In the genomic region with DNA sequence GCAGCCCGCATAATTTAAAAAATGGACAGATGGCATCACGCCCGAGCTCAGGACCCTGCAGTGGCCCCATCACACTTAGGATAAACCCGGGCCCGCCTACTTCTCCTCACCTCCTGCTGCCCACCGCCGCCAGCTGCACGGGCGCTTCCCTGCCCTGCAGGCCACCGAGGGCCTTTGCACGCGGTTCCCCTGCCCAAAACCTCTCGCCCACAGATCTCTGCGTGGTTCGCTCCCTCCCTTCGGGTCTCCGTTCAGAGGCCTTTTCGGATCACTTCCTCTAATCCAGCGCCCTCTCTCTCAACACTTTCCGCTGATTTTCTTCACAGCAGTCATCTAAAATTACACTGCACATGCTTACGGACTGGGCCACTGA, we compare ENCODE assay signal across 14 cellular contexts. TPM values are rescaled to one million over a fixed set of nuclear protein-coding genes. Genes with fewer than 3 reads are reported as not detected.
DNase-seq lines count a peak whose midpoint lies in the region; ATAC-seq and TF ChIP-seq lines count a peak whose summit lies in the region.
"Had no signal": no experiment of that assay in that cellular context is flagged by ENCODE, and none has a peak within 500 bp of the region (broad histone marks: within the 10 kb centered on the region; RNA-seq: fewer than 3 reads in every experiment).

No MANE protein-coding gene starts in this region.

- no peak overlapping the region for H3K4me3 Mint-ChIP-seq in T-helper 1 cell treated with Interleukin-12 subunit alpha and Interleukin-12 subunit beta and Interleukin-4 antibody, amounts not matched to agents 30 μg/mL and 1 μg/mL, for 36 hours
- peak overlapping the region; percentile 20 for H3K4me3 Mint-ChIP-seq in activated T-helper 17 cell treated with anti-CD3 and anti-CD28 coated beads, Interleukin-2, amount 50 U/mL, for 72 hours
- H3K4me3 Mint-ChIP-seq in natural killer cell treated with Interleukin-12 subunit alpha and Interleukin-12 subunit beta and Interleukin-15 and Interleukin-18, amount 100 ng/mL, for 72 hours: peak overlapping the region; percentile 50
- no peak overlapping the region for H3K4me3 Mint-ChIP-seq in osteocyte (ENCODE audit: unreplicated experiment)

- H3K36me3 ChIP-seq in HUES6 (ENCODE audit: control insufficient read depth, insufficient read depth, low read length): no peaks in the 10 kb centered on the region
- H3K36me3 ChIP-seq: colonic mucosa had no signal

- no peak for ATAC-seq in activated T-helper 17 cell treated with anti-CD3 and anti-CD28 coated beads, Interleukin-2, amount 50 U/mL, for 72 hours (replicated peaks)
- ATAC-seq in natural killer cell treated with Interleukin-12 subunit alpha and Interleukin-12 subunit beta and Interleukin-15 and Interleukin-18, amount 100 ng/mL, for 72 hours: no peak
- no peak for ATAC-seq in left ventricle myocardium superior
- no peak for ATAC-seq in GM21367 (IDR thresholded peaks at IDR 0.05; ENCODE audit: unreplicated experiment)

- H3K9ac ChIP-seq in HUES6 (ENCODE audit: low read length): no peak overlapping the region

- peak overlapping the region; percentile 0 for H3K27ac Mint-ChIP-seq in T-helper 1 cell treated with Interleukin-12 subunit alpha and Interleukin-12 subunit beta and Interleukin-4 antibody, amounts not matched to agents 30 μg/mL and 1 μg/mL, for 36 hours
- H3K27ac Mint-ChIP-seq in activated T-helper 17 cell treated with anti-CD3 and anti-CD28 coated beads, Interleukin-2, amount 50 U/mL, for 72 hours: no peak overlapping the region
- H3K27ac Mint-ChIP-seq in natural killer cell treated with Interleukin-12 subunit alpha and Interleukin-12 subunit beta and Interleukin-15 and Interleukin-18, amount 100 ng/mL, for 72 hours: no peak overlapping the region
- no peak overlapping the region for H3K27ac Mint-ChIP-seq in osteocyte (ENCODE audit: unreplicated experiment)

- DNase-seq in T-helper 1 cell: no peak
- DNase-seq in natural killer cell treated with Interleukin-12 subunit alpha and Interleukin-12 subunit beta and Interleukin-15 and Interleukin-18, amount 100 ng/mL, for 72 hours (ENCODE audit: low spot score): no peak
- no peak for DNase-seq in left ventricle myocardium superior
- no peak for DNase-seq in osteocyte (ENCODE audit: extremely low spot score, unreplicated experiment)
- DNase-seq: activated gamma-delta T cell, colonic mucosa had no signal

- no peak for TF ChIP-seq CTCF in osteocyte (IDR thresholded peaks at IDR 0.05)

- intact Hi-C loops in left ventricle myocardium superior (cut with micrococcal nuclease): no loop called here

- H3K4me1 ChIP-seq in HUES6 (ENCODE audit: control insufficient read depth, insufficient read depth, low read length): peaks cover 7% of the 10 kb centered on the region
- H3K4me1 ChIP-seq: colonic mucosa had no signal

- peaks cover 85% of the 10 kb centered on the region for H3K27me3 ChIP-seq in HUES6 (ENCODE audit: control insufficient read depth, insufficient read depth, low read length)

- no peaks in the 10 kb centered on the region for H3K36me3 Mint-ChIP-seq in T-helper 1 cell treated with Interleukin-12 subunit alpha and Interleukin-12 subunit beta and Interleukin-4 antibody, amounts not matched to agents 30 μg/mL and 1 μg/mL, for 36 hours (ENCODE audit: low read depth)
- peaks cover 11% of the 10 kb centered on the region for H3K36me3 Mint-ChIP-seq in activated T-helper 17 cell treated with anti-CD3 and anti-CD28 coated beads, Interleukin-2, amount 50 U/mL, for 72 hours (ENCODE audit: low read depth)
- peaks cover 8% of the 10 kb centered on the region for H3K36me3 Mint-ChIP-seq in natural killer cell treated with Interleukin-12 subunit alpha and Interleukin-12 subunit beta and Interleukin-15 and Interleukin-18, amount 100 ng/mL, for 72 hours
- H3K36me3 Mint-ChIP-seq in osteocyte (ENCODE audit: unreplicated experiment): peaks cover 4% of the 10 kb centered on the region

- no peaks in the 10 kb centered on the region for H3K9me3 Mint-ChIP-seq in T-helper 1 cell treated with Interleukin-12 subunit alpha and Interleukin-12 subunit beta and Interleukin-4 antibody, amounts not matched to agents 30 μg/mL and 1 μg/mL, for 36 hours
- H3K9me3 Mint-ChIP-seq in activated T-helper 17 cell treated with anti-CD3 and anti-CD28 coated beads, Interleukin-2, amount 50 U/mL, for 72 hours: no peaks in the 10 kb centered on the region
- H3K9me3 Mint-ChIP-seq in natural killer cell treated with Interleukin-12 subunit alpha and Interleukin-12 subunit beta and Interleukin-15 and Interleukin-18, amount 100 ng/mL, for 72 hours: no peaks in the 10 kb centered on the region
- no peaks in the 10 kb centered on the region for H3K9me3 Mint-ChIP-seq in osteocyte (ENCODE audit: unreplicated experiment)

- peaks cover 74% of the 10 kb centered on the region for H3K27me3 Mint-ChIP-seq in T-helper 1 cell treated with Interleukin-12 subunit alpha and Interleukin-12 subunit beta and Interleukin-4 antibody, amounts not matched to agents 30 μg/mL and 1 μg/mL, for 36 hours (ENCODE audit: low read depth)
- H3K27me3 Mint-ChIP-seq in activated T-helper 17 cell treated with anti-CD3 and anti-CD28 coated beads, Interleukin-2, amount 50 U/mL, for 72 hours: peaks cover 53% of the 10 kb centered on the region
- H3K27me3 Mint-ChIP-seq in natural killer cell treated with Interleukin-12 subunit alpha and Interleukin-12 subunit beta and Interleukin-15 and Interleukin-18, amount 100 ng/mL, for 72 hours: peaks cover 58 to 65% of the 10 kb centered on the region in 2 donors
- H3K27me3 Mint-ChIP-seq in osteocyte (ENCODE audit: unreplicated experiment): peaks cover 58% of the 10 kb centered on the region

- H3K4me3 ChIP-seq in HUES6 (ENCODE audit: low read depth, low read length): peak overlapping the region; percentile 56
- H3K4me3 ChIP-seq: colonic mucosa had no signal

- no peak overlapping the region for H3K27ac ChIP-seq in HUES6 (ENCODE audit: low read depth, low read length)
- H3K27ac ChIP-seq: colonic mucosa, skin epidermis had no signal

- H3K4me1 Mint-ChIP-seq in T-helper 1 cell treated with Interleukin-12 subunit alpha and Interleukin-12 subunit beta and Interleukin-4 antibody, amounts not matched to agents 30 μg/mL and 1 μg/mL, for 36 hours (ENCODE audit: low read depth): peaks cover 13% of the 10 kb centered on the region
- peaks cover 10% of the 10 kb centered on the region for H3K4me1 Mint-ChIP-seq in activated T-helper 17 cell treated with anti-CD3 and anti-CD28 coated beads, Interleukin-2, amount 50 U/mL, for 72 hours
- peaks cover 11 to 17% of the 10 kb centered on the region in 2 donors for H3K4me1 Mint-ChIP-seq in natural killer cell treated with Interleukin-12 subunit alpha and Interleukin-12 subunit beta and Interleukin-15 and Interleukin-18, amount 100 ng/mL, for 72 hours (ENCODE audit: low read depth in 2 of 2)
- peaks cover 10% of the 10 kb centered on the region for H3K4me1 Mint-ChIP-seq in osteocyte (ENCODE audit: unreplicated experiment)

- H3K9me3 ChIP-seq in HUES6 (ENCODE audit: control insufficient read depth, insufficient read depth, low read depth, low read length): no peaks in the 10 kb centered on the region
- H3K9me3 ChIP-seq: colonic mucosa had no signal

RNA-seq across cellular contexts. Expression of gene SHISA7, which starts 1.8 kb away (rescaled TPM):
- total RNA-seq in activated T-helper 17 cell treated with anti-CD3 and anti-CD28 coated beads, Interleukin-2, amount 50 U/mL, for 72 hours: under 1 TPM in 1 of 2 donors, not detected in 1; 0.11 TPM
- not detected for total RNA-seq in natural killer cell treated with Interleukin-12 subunit alpha and Interleukin-12 subunit beta and Interleukin-15 and Interleukin-18, amount 100 ng/mL, for 72 hours
- total RNA-seq in left ventricle myocardium superior (not detected), osteocyte (not detected in 2 replicates)
- total RNA-seq: colonic mucosa, HT1080, myocyte had no signal

RNA-seq across cellular contexts. Expression of gene ISOC2, which starts 20.1 kb away (rescaled TPM):
- total RNA-seq in activated T-helper 17 cell treated with anti-CD3 and anti-CD28 coated beads, Interleukin-2, amount 50 U/mL, for 72 hours: 10 to 100 TPM; 21.2 to 39.5 TPM
- 10 to 100 TPM; 25.6 to 45.1 TPM for total RNA-seq in natural killer cell treated with Interleukin-12 subunit alpha and Interleukin-12 subunit beta and Interleukin-15 and Interleukin-18, amount 100 ng/mL, for 72 hours
- total RNA-seq in left ventricle myocardium superior: 58.5 TPM
- total RNA-seq in osteocyte: 37.0 and 39.8 TPM in 2 replicates

RNA-seq across cellular contexts. Expression of gene C19orf85, which starts 23.2 kb away (rescaled TPM):
- not detected for total RNA-seq in activated T-helper 17 cell treated with anti-CD3 and anti-CD28 coated beads, Interleukin-2, amount 50 U/mL, for 72 hours
- not detected for total RNA-seq in natural killer cell treated with Interleukin-12 subunit alpha and Interleukin-12 subunit beta and Interleukin-15 and Interleukin-18, amount 100 ng/mL, for 72 hours
- total RNA-seq in left ventricle myocardium superior (not detected), osteocyte (not detected in 2 replicates)
- total RNA-seq: colonic mucosa, HT1080, myocyte, urinary bladder had no signal

RNA-seq across cellular contexts. Expression of gene UBE2S, which starts 33.7 kb away (rescaled TPM):
- total RNA-seq in activated T-helper 17 cell treated with anti-CD3 and anti-CD28 coated beads, Interleukin-2, amount 50 U/mL, for 72 hours: 100 to 1,000 TPM; 183 to 343 TPM
- 100 to 1,000 TPM; 247 to 423 TPM for total RNA-seq in natural killer cell treated with Interleukin-12 subunit alpha and Interleukin-12 subunit beta and Interleukin-15 and Interleukin-18, amount 100 ng/mL, for 72 hours
- 24.5 TPM for total RNA-seq in left ventricle myocardium superior
- total RNA-seq in osteocyte: 70.7 and 71.1 TPM in 2 replicates

RNA-seq across cellular contexts. Expression of gene ZNF628, which starts 35.1 kb away (rescaled TPM):
- 10 to 100 TPM; 11.1 to 11.3 TPM for total RNA-seq in activated T-helper 17 cell treated with anti-CD3 and anti-CD28 coated beads, Interleukin-2, amount 50 U/mL, for 72 hours
- total RNA-seq in natural killer cell treated with Interleukin-12 subunit alpha and Interleukin-12 subunit beta and Interleukin-15 and Interleukin-18, amount 100 ng/mL, for 72 hours: 10 to 100 TPM in 1 of 2 donors, 1 to 10 TPM in 1; 8.0 to 12.3 TPM
- 6.4 TPM for total RNA-seq in left ventricle myocardium superior
- total RNA-seq in osteocyte: 10.4 and 11.6 TPM in 2 replicates

Comparison
In these comparisons a context has a peak if more than half of its experiments do, and no peak if none do; other contexts are left out.
1. H3K4me3 Mint-ChIP-seq: peak in activated T-helper 17 cell treated with anti-CD3 and anti-CD28 coated beads, Interleukin-2, amount 50 U/mL, for 72 hours (single experiment) and natural killer cell treated with Interleukin-12 subunit alpha and Interleukin-12 subunit beta and Interleukin-15 and Interleukin-18, amount 100 ng/mL, for 72 hours (single experiment); none in T-helper 1 cell treated with Interleukin-12 subunit alpha and Interleukin-12 subunit beta and Interleukin-4 antibody, amounts not matched to agents 30 μg/mL and 1 μg/mL, for 36 hours (single experiment) and osteocyte (single experiment).